8 cellular contexts compared by ENCODE assay signal in the genomic region with DNA sequence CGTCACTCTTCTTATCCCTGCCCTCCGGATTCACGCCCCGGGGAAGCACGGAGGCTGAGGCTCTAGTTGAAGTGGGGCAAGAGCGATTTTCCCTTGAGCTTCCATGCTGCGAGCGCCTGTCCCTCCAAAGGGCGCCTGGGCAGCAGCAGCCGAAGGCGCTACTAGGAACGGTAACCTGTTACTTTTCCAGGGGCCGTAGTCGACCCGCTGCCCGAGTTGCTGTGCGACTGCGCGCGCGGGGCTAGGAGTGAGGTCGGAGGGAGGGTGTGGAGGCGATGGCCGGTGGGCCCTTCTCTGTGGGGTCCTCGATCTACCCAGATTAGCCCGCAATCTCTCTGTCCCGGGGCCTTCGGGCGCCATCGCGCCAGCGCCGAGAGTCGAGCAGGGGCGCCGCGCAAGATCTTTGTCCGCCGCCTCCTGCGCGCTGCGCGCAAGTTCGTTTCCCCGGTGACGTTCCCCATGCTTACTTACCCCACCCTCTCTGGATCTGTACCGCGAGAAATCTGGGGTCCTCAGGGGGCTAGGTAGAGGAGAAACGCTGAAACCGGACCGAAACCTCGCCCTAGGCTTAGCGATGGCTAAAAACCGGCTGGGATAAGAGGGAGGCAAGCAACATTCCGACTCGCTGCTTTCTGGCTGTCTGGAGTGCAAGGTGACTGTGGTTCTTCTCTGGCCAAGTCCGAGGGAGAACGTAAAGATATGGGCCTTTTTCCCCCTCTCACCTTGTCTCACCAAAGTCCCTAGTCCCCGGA. TPM values are rescaled to one million over a fixed set of nuclear protein-coding genes. Genes with fewer than 3 reads are reported as not detected.
A peak's percentile ranks its signal among the peaks of the same experiment; 100 is the strongest.
DNase-seq lines count a peak whose midpoint lies in the region; ATAC-seq, FAIRE-seq and TF ChIP-seq lines count a peak whose summit lies in the region.

No MANE protein-coding gene starts in this region.

- H3K23ac ChIP-seq in neuronal stem cell (ENCODE audit: low read depth, low read length, poor library complexity), result peak overlapping the region; percentile 12

- POLR2A ChIA-PET in endothelial cell of umbilical vein (lab: Charles Lee), result interaction anchor here (0.6 kb wide), 2 partner anchors 43 to 493 kb away, joined by 7 read pairs; no protein-coding TSS in a partner anchor

- ATAC-seq in GM19035 (IDR thresholded peaks at IDR 0.05; ENCODE audit: unreplicated experiment), result no peak

- TF ChIP-seq CTCF in GM13977 (IDR thresholded peaks at IDR 0.05; ENCODE audit: extremely low read depth, insufficient read depth, missing control alignments) (no peak), endothelial cell of umbilical vein (IDR thresholded peaks at IDR 0.05; ENCODE audit: extremely low read depth in 1 of 2, insufficient read depth in 1 of 2, low read depth in 1 of 2, low read length in 2 of 2) (no peak)

- H2BK15ac ChIP-seq in neuronal stem cell (ENCODE audit: low read length), result no peak overlapping the region

- H4K20me1 ChIP-seq in endothelial cell of umbilical vein (replicated peaks; ENCODE audit: control insufficient read depth, extremely low read depth, insufficient read depth, low read length), result no peaks in the 10 kb centered on the region

- H3K14ac ChIP-seq in neuronal stem cell (ENCODE audit: low read length), result no peak overlapping the region

- no TSS peak for BruUV-seq in endothelial cell of umbilical vein (replicated peaks; lab: Mats Ljungman, UMichigan)

- TF ChIP-seq POLR2A in endothelial cell of umbilical vein (IDR thresholded peaks at IDR 0.05; ENCODE audit: low read depth, low read length), result no peak

- H2AFZ ChIP-seq in endothelial cell of umbilical vein (ENCODE audit: low read depth, low read length) (peak overlapping the region; percentile 34), neuronal stem cell (ENCODE audit: low read length) (peak overlapping the region; percentile 95)

- CTCF ChIA-PET in endothelial cell of umbilical vein (lab: Charles Lee), result interaction anchor here (0.6 to 7.7 kb wide), 10 partner anchors 56 to 581 kb away, joined by 3 to 118 read pairs (median 14); no protein-coding TSS in a partner anchor

- H4K8ac ChIP-seq in neuronal stem cell (ENCODE audit: low read depth, low read length), result no peak overlapping the region

- H3K9ac ChIP-seq in endothelial cell of umbilical vein (replicated peaks; ENCODE audit: extremely low read depth, insufficient read depth, low read length) (peak overlapping the region; percentile 28), neuronal stem cell (ENCODE audit: low read depth, low read length, poor library complexity) (peak overlapping the region; percentile 26)

- H2BK120ac ChIP-seq in neuronal stem cell (ENCODE audit: low read depth, low read length), result no peak overlapping the region

- intact Hi-C loops in endothelial cell of umbilical vein (cut with micrococcal nuclease), result loop anchor here (1.0 to 2.0 kb wide), 2 partner anchors 56 to 103 kb away; partner anchors contain the start of gene SP5

- H3K79me2 ChIP-seq in endothelial cell of umbilical vein (ENCODE audit: control insufficient read depth, insufficient read depth, low read length), result no peaks in the 10 kb centered on the region

- no peak for FAIRE-seq in endothelial cell of umbilical vein (lab: Jason Lieb, UNC)

- H3K9me3 ChIP-seq in endothelial cell of umbilical vein (replicated peaks; ENCODE audit: control insufficient read depth, insufficient read depth, low read length) (no peaks in the 10 kb centered on the region), neuronal stem cell (replicated peaks in 1 of 2; ENCODE audit: control insufficient read depth in 2 of 2, insufficient read depth in 1 of 2, low read depth in 1 of 2, low read length in 2 of 2) (peaks cover 0 to 3% of the 10 kb centered on the region in 2 donors)

- WGBS in neuronal stem cell (ENCODE audit: extremely low coverage in 2 of 2, insufficient read length in 2 of 2, insufficient replicate concordance in 1 of 2), 2 donors, result no CpG with 5 or more reads among the region's 59 CpGs

- no peaks in the 10 kb centered on the region for H3K9me1 ChIP-seq in endothelial cell of umbilical vein (replicated peaks; ENCODE audit: control insufficient read depth, extremely low read depth, insufficient read depth, low read length)

- H3K4me2 ChIP-seq in endothelial cell of umbilical vein (ENCODE audit: insufficient read depth, low read length) (peak overlapping the region; percentile 77), neuronal stem cell (ENCODE audit: insufficient read depth, low read length, poor library complexity, severe bottlenecking) (peak overlapping the region; percentile 95)

- H4K91ac ChIP-seq in neuronal stem cell (ENCODE audit: low read depth, low read length, poor library complexity), result no peak overlapping the region

- in situ Hi-C loops in GM13977 (cut with MboI; ENCODE audit: low pct_unique_long_range_greater_than_20kb, low sequenced_read_pairs, unreplicated experiment), result loop anchor here (10.0 to 25.0 kb wide), 4 partner anchors 103 to 1267 kb away; partner anchors contain the start of genes DLX1 and SP5

- peaks cover 77 to 87% of the 10 kb centered on the region in 2 experiments for H3K27me3 ChIP-seq in endothelial cell of umbilical vein (ENCODE audit: control insufficient read depth in 2 of 2, insufficient read depth in 2 of 2, low read length in 2 of 2)
- H3K27me3 ChIP-seq in neuronal stem cell (ENCODE audit: control insufficient read depth in 3 of 3, insufficient read depth in 3 of 3, low read depth in 1 of 3, low read length in 3 of 3), result peaks cover 50 to 95% (median 94%) of the 10 kb centered on the region in 3 experiments

- DNase-seq in AG20443 (ENCODE audit: low spot score) (peak; percentile 46), GM13977 (ENCODE audit: low spot score) (peak; percentile 51), SW480 (ENCODE audit: low spot score) (peak; percentile 43), endothelial cell of umbilical vein (ENCODE audit: low read depth, low spot score) (peak; percentile 40), neuronal stem cell (ENCODE audit: low spot score) (peak; percentile 12), C1 segment of cervical spinal cord (lab: John Stamatoyannopoulos, UW) (no peak)
- no peak for DNase-seq in central memory CD4-positive, alpha-beta T cell

- no peak overlapping the region for H3K4ac ChIP-seq in neuronal stem cell (ENCODE audit: low read length)

- no peak overlapping the region for H2BK12ac ChIP-seq in neuronal stem cell (ENCODE audit: low read length)

- H3K27ac ChIP-seq in endothelial cell of umbilical vein (ENCODE audit: insufficient read depth, low read depth, low read length), result no peak overlapping the region
- no peak overlapping the region for H3K27ac ChIP-seq in neuronal stem cell (replicated peaks; ENCODE audit: low read length)

- H3K4me1 ChIP-seq in endothelial cell of umbilical vein (ENCODE audit: control insufficient read depth, extremely low read depth, insufficient read depth, low read length), result peaks cover 16% of the 10 kb centered on the region
- peaks cover 19 to 23% of the 10 kb centered on the region in 2 donors for H3K4me1 ChIP-seq in neuronal stem cell (ENCODE audit: control insufficient read depth in 2 of 2, insufficient read depth in 1 of 2, low read depth in 1 of 2, low read length in 2 of 2)

- H3K4me3 ChIP-seq in endothelial cell of umbilical vein (replicated peaks in 1 of 3; ENCODE audit: insufficient read depth in 1 of 3, low read depth in 1 of 3, low read length in 3 of 3) (peak overlapping the region in 2 of 3 experiments; percentile 31 to 64), neuronal stem cell (ENCODE audit: low read length in 2 of 2) (peak overlapping the region; percentile 31 to 69)

- H3K36me3 ChIP-seq in endothelial cell of umbilical vein (ENCODE audit: control insufficient read depth in 2 of 2, extremely low read depth in 1 of 2, insufficient read depth in 2 of 2, low read length in 2 of 2), result no peaks in the 10 kb centered on the region
- H3K36me3 ChIP-seq in neuronal stem cell (replicated peaks in 1 of 2; ENCODE audit: control insufficient read depth in 2 of 2, insufficient read depth in 2 of 2, low read length in 2 of 2), result no peaks in the 10 kb centered on the region

- H2BK5ac ChIP-seq in neuronal stem cell (ENCODE audit: low read length), result no peak overlapping the region

- no peaks in the 10 kb centered on the region for H3K79me1 ChIP-seq in neuronal stem cell (ENCODE audit: low read depth, low read length)

- dilution Hi-C loops in endothelial cell of umbilical vein (cut with MboI; ENCODE audit: extremely low pct_ligation_motif_present, low sequenced_read_pairs), result no loop called here

- H2AK5ac ChIP-seq in neuronal stem cell (ENCODE audit: low read depth, low read length), result no peak overlapping the region

- H3K18ac ChIP-seq in neuronal stem cell (ENCODE audit: low read length), result peak overlapping the region; percentile 60

TF ChIP-seq in endothelial cell of umbilical vein, 7 proteins besides CTCF, POLR2A, EP300 and RAD21:
- peak; percentile 91 for TF ChIP-seq EZH2 (IDR thresholded peaks at IDR 0.05; ENCODE audit: borderline replicate concordance, low read depth, low read length, severe bottlenecking)
- TF ChIP-seq MYC (IDR thresholded peaks at IDR 0.05; ENCODE audit: low read depth, low read length), result no peak
TF ChIP-seq in endothelial cell of umbilical vein: peak in this region for 1.

RNA-seq across cellular contexts. Expression of gene GAD1, which starts 0.7 kb away (rescaled TPM):
- 0.60 TPM in 1 of 2 replicates, not detected in the other for total RNA-seq in endothelial cell of umbilical vein
- 0.62 and 0.64 TPM in 2 replicates for polyA plus RNA-seq in endothelial cell of umbilical vein
- polyA plus RNA-seq in endothelial cell of umbilical vein (2011; cell fraction: cytosol; rRNA removed), result 0.26 and 0.30 TPM in 2 replicates
- polyA plus RNA-seq in endothelial cell of umbilical vein (2011; cell fraction: nucleus; rRNA removed), result 1.1 and 1.2 TPM in 2 replicates
- polyA plus RNA-seq in endothelial cell of umbilical vein (2012), result 0.09 and 0.19 TPM in 2 replicates
- polyA minus RNA-seq in endothelial cell of umbilical vein, result 0.79 TPM in 1 of 2 replicates, not detected in the other
- 1.1 TPM for polyA minus RNA-seq in endothelial cell of umbilical vein (2011; cell fraction: cytosol; rRNA and poly(A)+ RNA removed)
- 0.19 and 0.48 TPM in 2 replicates for polyA minus RNA-seq in endothelial cell of umbilical vein (2011; cell fraction: nucleus; rRNA and poly(A)+ RNA removed)
- polyA plus RNA-seq in neuronal stem cell (2013, experiment 1 of 2), result 0.08 TPM
- 0.14 TPM for polyA plus RNA-seq in neuronal stem cell (2013, experiment 2 of 2)

RNA-seq across cellular contexts. Expression of gene ERICH2, which starts 47.2 kb away (rescaled TPM):
- not detected in 2 replicates for total RNA-seq in endothelial cell of umbilical vein
- polyA plus RNA-seq in endothelial cell of umbilical vein, result not detected in 2 replicates
- not detected in 2 replicates for polyA plus RNA-seq in endothelial cell of umbilical vein (2011; cell fraction: cytosol; rRNA removed)
- polyA plus RNA-seq in endothelial cell of umbilical vein (2011; cell fraction: nucleus; rRNA removed), result not detected in 2 replicates
- not detected in 2 replicates for polyA plus RNA-seq in endothelial cell of umbilical vein (2012)
- not detected in 2 replicates for polyA minus RNA-seq in endothelial cell of umbilical vein
- not detected for polyA minus RNA-seq in endothelial cell of umbilical vein (2011; cell fraction: cytosol; rRNA and poly(A)+ RNA removed)
- polyA minus RNA-seq in endothelial cell of umbilical vein (2011; cell fraction: nucleus; rRNA and poly(A)+ RNA removed), result not detected in 2 replicates
- 1.4 TPM for polyA plus RNA-seq in neuronal stem cell (2013, experiment 1 of 2)
- polyA plus RNA-seq in neuronal stem cell (2013, experiment 2 of 2), result 1.5 TPM

Comparison
In these comparisons a context has a peak if more than half of its experiments do, and no peak if none do; other contexts are left out.
1. DNase-seq: peak in AG20443 (single experiment), GM13977 (single experiment), SW480 (single experiment), endothelial cell of umbilical vein (single experiment) and neuronal stem cell (single experiment); none in central memory CD4-positive, alpha-beta T cell (single experiment) and C1 segment of cervical spinal cord (0 of 14).